Comparison of ENCODE assay signal across 1 cellular context in genomic region chr5:74665246-74665645, GRCh38.
A peak's percentile ranks its signal among the peaks of the same experiment; 100 is the strongest.
TF ChIP-seq lines count a peak whose summit lies in the region.

No MANE protein-coding gene starts in this region.

TF ChIP-seq in HepG2, 621 proteins besides CTCF, POLR2A, EP300 and RAD21:
- no peak for TF ChIP-seq ZNF234 (CRISPR knock-in tag; conservative IDR thresholded peaks at IDR 0.05)
- TF ChIP-seq HBP1 (CRISPR knock-in tag; IDR thresholded peaks at IDR 0.05; ENCODE audit: low read depth): no peak
- TF ChIP-seq NBN (conservative IDR thresholded peaks at IDR 0.05): no peak
- no peak for TF ChIP-seq ZNF354B (CRISPR knock-in tag; IDR thresholded peaks at IDR 0.05)
- TF ChIP-seq MTA3 (CRISPR knock-in tag; IDR thresholded peaks at IDR 0.05): no peak
- TF ChIP-seq CEBPB (IDR thresholded peaks at IDR 0.05; ENCODE audit: borderline replicate concordance, low read depth, low read length): peak; percentile 73
- no peak for TF ChIP-seq MBNL3 (CRISPR knock-in tag; conservative IDR thresholded peaks at IDR 0.05)
- TF ChIP-seq ZBTB21 (CRISPR knock-in tag; IDR thresholded peaks at IDR 0.05): no peak
